ENCODE assay signal across 8 cellular contexts in genomic region chr18:11518788-11519685, GRCh38.
DNase-seq lines count a peak whose midpoint lies in the region; ATAC-seq and TF ChIP-seq lines count a peak whose summit lies in the region.

No MANE protein-coding gene starts in this region.

- TF ChIP-seq CTCF in dorsolateral prefrontal cortex (IDR thresholded peaks at IDR 0.05 in 54 of 56, conservative IDR thresholded peaks at IDR 0.05 in 2 of 56; ENCODE audit: low read depth in 1 of 56, partially characterized antibody in 56 of 56): peak in 54 of 56 donors; percentile 18 to 70 (median 54)
- TF ChIP-seq CTCF in omental fat pad (IDR thresholded peaks at IDR 0.05): no peak

- DNase-seq in SIG-M5 treated with dmso at 0.1 percent for 504 hours (lab: John Stamatoyannopoulos, UW; ENCODE audit: unreplicated experiment): peak; percentile 62
- no peak for DNase-seq in SIG-M5 (lab: John Stamatoyannopoulos, UW)
- DNase-seq in KG1 (lab: John Stamatoyannopoulos, UW): peak; percentile 18
- peak; percentile 79 for DNase-seq in SK-MEL-5 (ENCODE audit: low read depth, low spot score)
- DNase-seq in dorsolateral prefrontal cortex: peak in 3 of 10 donors; percentile 39 to 49 (median 42)
- DNase-seq in mucosa of gallbladder (ENCODE audit: low spot score): peak; percentile 29
- DNase-seq in omental fat pad (ENCODE audit: low spot score): no peak

- ATAC-seq in GM21528 (IDR thresholded peaks at IDR 0.05; ENCODE audit: low FRiP score, unreplicated experiment): peak; percentile 73
- ATAC-seq in omental fat pad (ENCODE audit: low FRiP score): no peak

- H3K27ac ChIP-seq in dorsolateral prefrontal cortex: no peak overlapping the region

- no peak overlapping the region for H3K4me3 ChIP-seq in dorsolateral prefrontal cortex

- H3K27me3 ChIP-seq in dorsolateral prefrontal cortex: no peaks in the 10 kb centered on the region

- intact Hi-C loops in dorsolateral prefrontal cortex (cut with DNase I): loop anchor here (2.0 to 10.0 kb wide), 2 partner anchors 204 to 208 kb away; no protein-coding TSS in a partner anchor

- in situ Hi-C loops in SK-MEL-5 (cut with HindIII; ENCODE audit: low pct_unique_long_range_greater_than_20kb, low sequenced_read_pairs): no loop called here

Comparison
In these comparisons a context has a peak if more than half of its experiments do, and no peak if none do; other contexts are left out.
1. DNase-seq: peak in SIG-M5 treated with dmso at 0.1 percent for 504 hours (single experiment), KG1 (single experiment), SK-MEL-5 (single experiment) and mucosa of gallbladder (single experiment); none in SIG-M5 (single experiment) and omental fat pad (single experiment).
2. CTCF ChIP-seq: peak in dorsolateral prefrontal cortex (54 of 56); none in omental fat pad (0 of 3).